13 cellular contexts compared by ENCODE assay signal in the genomic region with DNA sequence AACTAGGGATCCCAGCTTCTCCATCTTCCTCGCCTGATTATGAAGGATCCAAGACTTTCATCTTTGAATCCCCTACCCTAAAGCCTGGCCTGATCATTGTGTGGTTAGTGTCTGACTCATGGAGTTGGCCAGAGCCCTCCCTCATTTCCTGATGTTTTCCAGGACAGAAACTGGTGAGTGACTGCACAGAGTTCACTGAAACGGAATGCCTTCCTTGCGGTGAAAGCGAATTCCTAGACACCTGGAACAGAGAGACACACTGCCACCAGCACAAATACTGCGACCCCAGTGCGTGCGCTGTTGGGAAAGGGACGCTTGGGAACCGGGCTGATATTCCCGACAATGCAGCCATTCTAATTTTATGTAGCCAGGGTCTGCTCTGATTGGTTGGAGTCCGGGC. TPM values are rescaled to one million over a fixed set of nuclear protein-coding genes. Genes with fewer than 3 reads are reported as not detected.
DNase-seq lines count a peak whose midpoint lies in the region; TF ChIP-seq lines count a peak whose summit lies in the region.
"Had no signal": no experiment of that assay in that cellular context is flagged by ENCODE, and none has a peak within 500 bp of the region (broad histone marks: within the 10 kb centered on the region; RNA-seq: fewer than 3 reads in every experiment).

No MANE protein-coding gene starts in this region.

- peak; percentile 78 for DNase-seq in A172 (ENCODE audit: low spot score)
- peak; percentile 78 for DNase-seq in HT1080 (ENCODE audit: low read depth)
- peak; percentile 58 for DNase-seq in brain microvascular endothelial cell
- DNase-seq in kidney tubule cell (ENCODE audit: low spot score): peak; percentile 89
- DNase-seq in NCI-H146 (lab: John Stamatoyannopoulos, UW): no peak
- no peak for DNase-seq in HEK293T (ENCODE audit: extremely low spot score)
- no peak for DNase-seq in COR-L47 (lab: John Stamatoyannopoulos, UW)
- DNase-seq in KBM-7: no peak
- DNase-seq: activated CD4-positive, alpha-beta T cell treated with anti-CD3 and anti-CD28 coated beads for 1 hour; H9; heart right ventricle; NCI-H524 treated with DMSO at 0.1 percent for 48 hours had no signal

- H3K27me3 ChIP-seq in brain microvascular endothelial cell (replicated peaks): no peaks in the 10 kb centered on the region
- H3K27me3 ChIP-seq: heart right ventricle had no signal

- POLR2A ChIA-PET in HEK293T (lab: Yijun Ruan, JAX): no interaction called here

- TF ChIP-seq CTCF in brain microvascular endothelial cell (IDR thresholded peaks at IDR 0.05; ENCODE audit: low read depth, low read length, missing control alignments): no peak

- no peak overlapping the region for H3K4me3 ChIP-seq in brain microvascular endothelial cell (ENCODE audit: low read depth, low read length)
- H3K4me3 ChIP-seq: skin epidermis had no signal

- no peak overlapping the region for H3K27ac ChIP-seq in brain microvascular endothelial cell

- in situ Hi-C loops in brain microvascular endothelial cell (cut with HindIII; ENCODE audit: low pct_ligation_motif_present, low sequenced_read_pairs): no loop called here
- in situ Hi-C loops in KBM-7 (cut with MboI; ENCODE audit: low pct_unique_long_range_greater_than_20kb, low sequenced_read_pairs): no loop called here

- H3K36me3 ChIP-seq in brain microvascular endothelial cell (replicated peaks): no peaks in the 10 kb centered on the region

- CTCF ChIA-PET in HEK293T (lab: Yijun Ruan, JAX): interaction anchor here (1.3 kb wide), 1 partner anchor 10 kb away, joined by 3 read pairs; no protein-coding TSS in a partner anchor

TF ChIP-seq in HEK293T, 16 proteins besides CTCF, POLR2A, EP300 and RAD21:
- TF ChIP-seq NFRKB (IDR thresholded peaks at IDR 0.05) (no peak), SP1 (IDR thresholded peaks at IDR 0.05) (no peak), FOXK2 (IDR thresholded peaks at IDR 0.05) (no peak), BHLHE40 (IDR thresholded peaks at IDR 0.05; ENCODE audit: borderline replicate concordance) (no peak), LEF1 (IDR thresholded peaks at IDR 0.05; ENCODE audit: borderline replicate concordance) (no peak), TARDBP (IDR thresholded peaks at IDR 0.05) (no peak), FOXM1 (IDR thresholded peaks at IDR 0.05; ENCODE audit: borderline replicate concordance) (no peak), ZNF384 (IDR thresholded peaks at IDR 0.05) (no peak), L3MBTL2 (conservative IDR thresholded peaks at IDR 0.05) (no peak), FOXA1 (IDR thresholded peaks at IDR 0.05) (no peak), HDGF (IDR thresholded peaks at IDR 0.05; ENCODE audit: borderline replicate concordance) (no peak), CTBP1 (IDR thresholded peaks at IDR 0.05; ENCODE audit: borderline replicate concordance) (no peak), ARNT (IDR thresholded peaks at IDR 0.05) (no peak), ELF4 (IDR thresholded peaks at IDR 0.05) (no peak), SUZ12 (IDR thresholded peaks at IDR 0.05) (no peak)
- TF ChIP-seq, protein P1, sequence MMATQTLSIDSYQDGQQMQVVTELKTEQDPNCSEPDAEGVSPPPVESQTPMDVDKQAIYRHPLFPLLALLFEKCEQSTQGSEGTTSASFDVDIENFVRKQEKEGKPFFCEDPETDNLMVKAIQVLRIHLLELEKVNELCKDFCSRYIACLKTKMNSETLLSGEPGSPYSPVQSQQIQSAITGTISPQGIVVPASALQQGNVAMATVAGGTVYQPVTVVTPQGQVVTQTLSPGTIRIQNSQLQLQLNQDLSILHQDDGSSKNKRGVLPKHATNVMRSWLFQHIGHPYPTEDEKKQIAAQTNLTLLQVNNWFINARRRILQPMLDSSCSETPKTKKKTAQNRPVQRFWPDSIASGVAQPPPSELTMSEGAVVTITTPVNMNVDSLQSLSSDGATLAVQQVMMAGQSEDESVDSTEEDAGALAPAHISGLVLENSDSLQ (IDR thresholded peaks at IDR 0.05): no peak

RNA-seq across cellular contexts. Expression of gene CD40, which starts 4.0 kb away (rescaled TPM):
- not detected in 2 replicates for total RNA-seq in A172 (2014; rRNA removed; shearing (Covaris generic))
- not detected in 2 replicates for total RNA-seq in HT1080 (2014; rRNA removed; shearing (Covaris generic))
- 0.05 and 0.24 TPM in 2 replicates for polyA plus RNA-seq in HT1080 (2015; cell fraction: cytosol; rRNA removed)
- polyA plus RNA-seq in HT1080 (2015; cell fraction: nucleus; rRNA removed): 0.13 and 0.68 TPM in 2 replicates

RNA-seq across cellular contexts. Expression of gene NCOA5, which starts 32.3 kb away (rescaled TPM):
- total RNA-seq in A172 (2014; rRNA removed; shearing (Covaris generic)): 31.2 and 40.3 TPM in 2 replicates
- total RNA-seq in HT1080 (2014; rRNA removed; shearing (Covaris generic)): 20.4 and 24.7 TPM in 2 replicates
- 14.5 and 15.9 TPM in 2 replicates for polyA plus RNA-seq in HT1080 (2015; cell fraction: cytosol; rRNA removed)
- 20.0 and 20.8 TPM in 2 replicates for polyA plus RNA-seq in HT1080 (2015; cell fraction: nucleus; rRNA removed)

Comparison
In these comparisons a context has a peak if more than half of its experiments do, and no peak if none do; other contexts are left out.
1. DNase-seq: peak in A172 (single experiment), HT1080 (single experiment), brain microvascular endothelial cell (single experiment) and kidney tubule cell (single experiment); none in NCI-H146 (single experiment), HEK293T (single experiment), COR-L47 (single experiment) and KBM-7 (single experiment).